In the genomic region with DNA sequence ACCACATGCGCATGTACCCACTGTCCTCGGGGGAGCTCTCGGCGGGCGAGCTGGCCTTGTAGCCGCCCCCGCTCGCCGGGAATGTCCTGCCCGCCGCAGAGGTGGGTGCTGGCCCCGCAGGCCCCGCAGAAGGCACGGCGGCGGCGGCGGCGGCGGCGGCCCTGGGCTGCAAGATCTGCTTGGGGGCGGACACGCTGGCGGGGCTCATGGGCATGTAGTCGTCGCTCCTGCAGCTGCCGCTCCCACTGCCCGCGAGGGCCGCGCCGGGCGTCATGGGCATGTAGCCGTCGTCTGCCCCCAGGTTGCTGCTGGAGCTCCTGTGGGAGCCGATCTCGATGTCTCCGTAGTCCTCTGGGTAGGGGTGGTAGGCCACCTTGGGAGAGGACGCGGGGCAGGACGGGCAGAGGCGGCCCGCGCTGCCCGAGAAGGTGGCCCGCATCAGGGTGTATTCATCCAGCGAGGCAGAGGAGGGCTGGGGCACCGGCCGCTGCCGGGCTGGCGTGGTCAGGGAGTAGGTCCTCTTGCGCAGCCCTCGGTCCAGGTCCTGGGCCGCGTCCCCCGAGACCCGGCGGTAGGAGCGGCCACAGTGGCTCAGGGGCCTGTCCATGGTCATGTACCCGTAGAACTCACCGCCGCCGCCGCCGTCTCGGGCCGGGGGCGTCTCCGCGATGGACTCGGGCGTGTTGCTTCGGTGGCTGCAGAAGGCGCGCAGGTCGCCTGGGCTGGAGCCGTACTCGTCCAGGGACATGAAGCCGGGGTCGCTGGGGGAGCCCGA, we compare ENCODE assay signal across 8 cellular contexts. TPM values are rescaled to one million over a fixed set of nuclear protein-coding genes. Genes with fewer than 3 reads are reported as not detected.
DNase-seq lines count a peak whose midpoint lies in the region; ATAC-seq lines count a peak whose summit lies in the region.

No MANE protein-coding gene starts in this region.

- intact Hi-C loops in activated naive CD4-positive, alpha-beta T cell treated with anti-CD3 and anti-CD28 coated beads for 36 hours (cut with micrococcal nuclease) = loop anchor here (1.0 to 10.0 kb wide), 2 partner anchors 174 to 1459 kb away; no protein-coding TSS in a partner anchor

- peaks cover 14% of the 10 kb centered on the region; the same call in 1 of the 2 replicates for H3K27me3 ChIP-seq in H7 (ENCODE audit: control insufficient read depth, insufficient read depth, low read length)
- no peaks in the 10 kb centered on the region for H3K27me3 ChIP-seq in adipocyte (replicated peaks; ENCODE audit: control insufficient read depth, insufficient read depth, low read length)
- H3K27me3 ChIP-seq in iPS DF 6.9 (ENCODE audit: control insufficient read depth, insufficient read depth, low read length) = no peaks in the 10 kb centered on the region
- no peaks in the 10 kb centered on the region for H3K27me3 ChIP-seq in skeletal muscle tissue (ENCODE audit: control insufficient read depth in 3 of 3, insufficient read depth in 3 of 3, low read length in 3 of 3)

- H3K36me3 Mint-ChIP-seq in activated naive CD4-positive, alpha-beta T cell treated with anti-CD3 and anti-CD28 coated beads for 36 hours (ENCODE audit: low read depth) = peaks cover 4% of the 10 kb centered on the region

- no peaks in the 10 kb centered on the region for H3K9me3 Mint-ChIP-seq in activated naive CD4-positive, alpha-beta T cell treated with anti-CD3 and anti-CD28 coated beads for 36 hours

- peak overlapping the region; percentile 93 for H3K9ac ChIP-seq in adipocyte (ENCODE audit: low read length)
- H3K9ac ChIP-seq in skeletal muscle tissue (ENCODE audit: low read depth in 1 of 3, low read length in 3 of 3) = peak overlapping the region in 1 of 3 donors; percentile 81

- H3K4me1 ChIP-seq in adipocyte (ENCODE audit: control insufficient read depth, insufficient read depth, low read length) = peaks cover 29% of the 10 kb centered on the region
- H3K4me1 ChIP-seq in iPS DF 6.9 (ENCODE audit: control insufficient read depth, insufficient read depth, low read length) = peaks cover 9% of the 10 kb centered on the region
- peaks cover 27 to 52% (median 38%) of the 10 kb centered on the region in 3 donors for H3K4me1 ChIP-seq in skeletal muscle tissue (ENCODE audit: control insufficient read depth in 3 of 3, insufficient read depth in 3 of 3, low read length in 3 of 3)

- H3K4me3 ChIP-seq in H7 (ENCODE audit: insufficient read depth, low read depth, low read length) = peak overlapping the region; percentile 51
- peak overlapping the region; percentile 86 for H3K4me3 ChIP-seq in adipocyte (ENCODE audit: low read length)
- H3K4me3 ChIP-seq in iPS DF 6.9 (ENCODE audit: low read length) = peak overlapping the region; percentile 53; the same call in 1 of the 2 replicates
- H3K4me3 ChIP-seq in skeletal muscle tissue (ENCODE audit: low read length in 3 of 3) = peak overlapping the region in 2 of 3 donors; percentile 73 to 81

- CTCF ChIA-PET in activated naive CD4-positive, alpha-beta T cell treated with anti-CD3 and anti-CD28 coated beads for 36 hours (lab: Charles Lee) = interaction anchor here (0.9 to 1.2 kb wide), 2 partner anchors 52 to 377 kb away, joined by 3 read pairs; no protein-coding TSS in a partner anchor

- H3K9me3 ChIP-seq in adipocyte (ENCODE audit: control insufficient read depth, low read length) (no peaks in the 10 kb centered on the region), iPS DF 6.9 (ENCODE audit: control insufficient read depth, insufficient read depth, low read length) (no peaks in the 10 kb centered on the region), skeletal muscle tissue (ENCODE audit: control insufficient read depth in 3 of 3, low read length in 3 of 3) (no peaks in the 10 kb centered on the region)

- no CpG with 5 or more reads among the region's 81 CpGs for WGBS in iPS DF 6.9 (ENCODE audit: insufficient coverage, insufficient read length)

- H3K4me1 Mint-ChIP-seq in activated naive CD4-positive, alpha-beta T cell treated with anti-CD3 and anti-CD28 coated beads for 36 hours (ENCODE audit: low read depth) = peaks cover 35% of the 10 kb centered on the region

- no peak overlapping the region for H3K27ac Mint-ChIP-seq in activated naive CD4-positive, alpha-beta T cell treated with anti-CD3 and anti-CD28 coated beads for 36 hours

- DNase-seq in H7 (peak; percentile 43), adipocyte (ENCODE audit: low read depth) (no peak), iPS DF 6.9 (ENCODE audit: low read depth, low spot score) (no peak)
- DNase-seq in stimulated activated naive CD8-positive, alpha-beta T cell treated with anti-CD3 and anti-CD28 coated beads, Interleukin-15, Interleukin-2, amounts not matched to agents 100 U/mL and 50 U/mL, for 24 hours = no peak
- DNase-seq in activated naive CD4-positive, alpha-beta T cell treated with anti-CD3 and anti-CD28 coated beads for 36 hours = no peak

- H3K27me3 Mint-ChIP-seq in activated naive CD4-positive, alpha-beta T cell treated with anti-CD3 and anti-CD28 coated beads for 36 hours (ENCODE audit: low read depth) = peaks cover 2% of the 10 kb centered on the region

- no peak overlapping the region for H3K27ac ChIP-seq in iPS DF 6.9 (ENCODE audit: low read length)
- no peak overlapping the region for H3K27ac ChIP-seq in skeletal muscle tissue (ENCODE audit: low read depth, low read length)

- H3K4me3 Mint-ChIP-seq in activated naive CD4-positive, alpha-beta T cell treated with anti-CD3 and anti-CD28 coated beads for 36 hours = no peak overlapping the region

- H3K36me3 ChIP-seq in H7 (replicated peaks; ENCODE audit: control insufficient read depth, insufficient read depth, low read length) (no peaks in the 10 kb centered on the region), adipocyte (ENCODE audit: control insufficient read depth, insufficient read depth, low read length, severe bottlenecking) (peaks cover 45% of the 10 kb centered on the region), iPS DF 6.9 (ENCODE audit: control insufficient read depth, insufficient read depth, low read length) (no peaks in the 10 kb centered on the region; the same call in 1 of the 2 replicates), skeletal muscle tissue (ENCODE audit: control insufficient read depth in 3 of 3, insufficient read depth in 3 of 3, low read length in 3 of 3) (peaks cover 3 to 28% (median 9%) of the 10 kb centered on the region in 3 donors)

- no peak for ATAC-seq in GM18502 (IDR thresholded peaks at IDR 0.05; ENCODE audit: poor library complexity, unreplicated experiment)
- no peak for ATAC-seq in stimulated activated naive CD8-positive, alpha-beta T cell treated with anti-CD3 and anti-CD28 coated beads, Interleukin-15, Interleukin-2, amounts not matched to agents 100 U/mL and 50 U/mL, for 24 hours
- ATAC-seq in HG03045 (IDR thresholded peaks at IDR 0.05; ENCODE audit: unreplicated experiment) = no peak

RNA-seq across cellular contexts. Expression of gene IRS2, which starts 2.4 kb away (rescaled TPM):
- 4.3 and 9.0 TPM in 2 replicates for total RNA-seq in H7 (2014; rRNA removed; shearing (Covaris generic))
- total RNA-seq in skeletal muscle tissue = 2.6 TPM
- total RNA-seq in activated naive CD4-positive, alpha-beta T cell treated with anti-CD3 and anti-CD28 coated beads for 36 hours = 1 to 10 TPM; 3.0 to 3.3 TPM
